ENCODE assay signal across 17 cellular contexts in the genomic region with DNA sequence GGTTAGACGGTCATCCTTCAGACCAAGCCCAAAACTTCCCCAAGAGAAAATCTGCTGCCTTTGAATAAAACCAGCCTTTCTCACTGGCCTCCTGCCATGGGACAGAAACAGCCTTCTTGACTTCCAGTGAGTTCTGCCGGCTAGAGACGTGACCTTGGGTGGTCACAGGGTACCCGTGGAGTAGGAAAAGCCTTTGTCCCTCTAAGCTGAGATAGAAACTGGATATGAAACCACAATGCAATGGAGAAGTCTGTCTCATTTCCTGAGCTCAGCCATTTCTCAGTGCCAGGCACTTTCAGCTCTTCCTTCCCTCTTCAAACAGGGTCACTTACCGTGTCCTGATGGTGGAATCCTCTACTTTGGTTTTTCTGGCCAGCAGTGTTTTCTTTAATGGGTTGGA. TPM values are rescaled to one million over a fixed set of nuclear protein-coding genes. Genes with fewer than 3 reads are reported as not detected.
DNase-seq lines count a peak whose midpoint lies in the region; ATAC-seq and TF ChIP-seq lines count a peak whose summit lies in the region.
"Had no signal": no experiment of that assay in that cellular context is flagged by ENCODE, and none has a peak within 500 bp of the region (broad histone marks: within the 10 kb centered on the region; RNA-seq: fewer than 3 reads in every experiment).

No MANE protein-coding gene starts in this region.

- H3K4me3 ChIP-seq in dorsolateral prefrontal cortex = no peak overlapping the region
- H3K4me3 ChIP-seq: A549, uterus had no signal

- ATAC-seq in effector memory CD8-positive, alpha-beta T cell (replicated peaks) = no peak
- ATAC-seq: A549 had no signal

- no peaks in the 10 kb centered on the region for H3K36me3 Mint-ChIP-seq in effector memory CD8-positive, alpha-beta T cell (ENCODE audit: insufficient read depth)
- H3K36me3 Mint-ChIP-seq: activated naive CD4-positive, alpha-beta T cell treated with anti-CD3 and anti-CD28 coated beads, Interleukin-2, amount 10 ng/mL, durations not matched to agents 7 days and 5 days had no signal

- TF ChIP-seq CTCF in dorsolateral prefrontal cortex (IDR thresholded peaks at IDR 0.05 in 54 of 56, conservative IDR thresholded peaks at IDR 0.05 in 2 of 56; ENCODE audit: low read depth in 1 of 56, partially characterized antibody in 56 of 56) = no peak

- no peak overlapping the region for H3K4me3 Mint-ChIP-seq in effector memory CD8-positive, alpha-beta T cell
- H3K4me3 Mint-ChIP-seq: activated naive CD4-positive, alpha-beta T cell treated with anti-CD3 and anti-CD28 coated beads, Interleukin-2, amount 10 ng/mL, durations not matched to agents 7 days and 5 days; immature natural killer cell had no signal

- peak overlapping the region in 42 of 59 donors; percentile 7 to 78 (median 53) for H3K27ac ChIP-seq in dorsolateral prefrontal cortex
- H3K27ac ChIP-seq: A549, uterus had no signal

- H3K27me3 Mint-ChIP-seq in effector memory CD8-positive, alpha-beta T cell = peaks cover 23 to 37% of the 10 kb centered on the region in 2 donors

- no peaks in the 10 kb centered on the region for H3K9me3 Mint-ChIP-seq in effector memory CD8-positive, alpha-beta T cell
- H3K9me3 Mint-ChIP-seq: activated naive CD4-positive, alpha-beta T cell treated with anti-CD3 and anti-CD28 coated beads, Interleukin-2, amount 10 ng/mL, durations not matched to agents 7 days and 5 days; immature natural killer cell had no signal

- no peak overlapping the region for H3K27ac Mint-ChIP-seq in effector memory CD8-positive, alpha-beta T cell
- H3K27ac Mint-ChIP-seq: activated naive CD4-positive, alpha-beta T cell treated with anti-CD3 and anti-CD28 coated beads, Interleukin-2, amount 10 ng/mL, durations not matched to agents 7 days and 5 days had no signal

- intact Hi-C loops in dorsolateral prefrontal cortex (cut with DNase I) = no loop called here

- H3K4me1 Mint-ChIP-seq in effector memory CD8-positive, alpha-beta T cell (ENCODE audit: low read depth in 2 of 2) = no peaks in the 10 kb centered on the region
- H3K4me1 Mint-ChIP-seq: immature natural killer cell had no signal

- peak; percentile 78 for DNase-seq in Ammon's horn (ENCODE audit: low spot score)
- peak; percentile 15 for DNase-seq in NOMO-1 treated with dmso at 0.1 percent for 144 hours (lab: John Stamatoyannopoulos, UW; ENCODE audit: unreplicated experiment)
- DNase-seq in dorsolateral prefrontal cortex = no peak
- peak; percentile 13 to 63 for DNase-seq in lung microvascular endothelial cell (ENCODE audit: low read depth in 2 of 2)
- DNase-seq in HuH-7.5 (ENCODE audit: low spot score) = no peak
- no peak for DNase-seq in NCI-H1092 treated with DMSO at 0.1 percent for 48 hours (lab: John Stamatoyannopoulos, UW)
- DNase-seq in LoVo (ENCODE audit: low spot score) = no peak
- no peak for DNase-seq in effector memory CD8-positive, alpha-beta T cell
- DNase-seq: activated naive CD4-positive, alpha-beta T cell treated with anti-CD3 and anti-CD28 coated beads, Interleukin-2, amount 10 ng/mL, durations not matched to agents 7 days and 5 days; central memory CD4-positive, alpha-beta T cell; immature natural killer cell; NCI-H1694 treated with DMSO at 0.1 percent for 48 hours; NK-92 treated with Interleukin-12 subunit alpha and Interleukin-12 subunit beta, amount 100 ng/mL, for 24 hours; stimulated activated CD8-positive, alpha-beta memory T cell treated with anti-CD3 and anti-CD28 coated beads, Interleukin-4, amount 100 ng/mL, for 48 hours; T-helper 2 cell; uterus had no signal

- H3K27me3 ChIP-seq in dorsolateral prefrontal cortex = no peaks in the 10 kb centered on the region
- H3K27me3 ChIP-seq: uterus had no signal

RNA-seq across cellular contexts. Expression of a gene that starts 21.2 kb away (rescaled TPM):
- total RNA-seq in dorsolateral prefrontal cortex (1,000 to 10,000 TPM in 48 of 120 experiments, 100 to 1,000 TPM in 72; 191 to 1,478 (median 946) TPM), lung microvascular endothelial cell (89.6 and 103 TPM in 2 replicates)

Comparison
In these comparisons a context has a peak if more than half of its experiments do, and no peak if none do; other contexts are left out.
1. DNase-seq: peak in Ammon's horn (single experiment), NOMO-1 treated with dmso at 0.1 percent for 144 hours (single experiment) and lung microvascular endothelial cell (2 of 2); none in dorsolateral prefrontal cortex (0 of 10), HuH-7.5 (single experiment), NCI-H1092 treated with DMSO at 0.1 percent for 48 hours (single experiment), LoVo (single experiment) and effector memory CD8-positive, alpha-beta T cell (0 of 3).